In genomic region chr17:36732351-36732750, GRCh38 we compare ENCODE assay signal across 1 cellular context.
TF ChIP-seq lines count a peak whose summit lies in the region.

No MANE protein-coding gene starts in this region.

TF ChIP-seq in GM23338, 12 proteins besides CTCF, POLR2A, EP300 and RAD21 (continued from another document):
- TF ChIP-seq REST (IDR thresholded peaks at IDR 0.05; ENCODE audit: unreplicated experiment): no peak
- TF ChIP-seq NANOG (IDR thresholded peaks at IDR 0.05; ENCODE audit: borderline replicate concordance): no peak
- TF ChIP-seq ZNF331 (CRISPR knock-in tag; IDR thresholded peaks at IDR 0.05; ENCODE audit: low read depth): no peak
- TF ChIP-seq POLR2AphosphoS5 (IDR thresholded peaks at IDR 0.05; ENCODE audit: low read depth): no peak
- TF ChIP-seq EZH2phosphoT487 (IDR thresholded peaks at IDR 0.05; ENCODE audit: unreplicated experiment): no peak
TF ChIP-seq in GM23338: peak in this region for 0.
